Comparison of ENCODE assay signal across 16 cellular contexts in the genomic region with DNA sequence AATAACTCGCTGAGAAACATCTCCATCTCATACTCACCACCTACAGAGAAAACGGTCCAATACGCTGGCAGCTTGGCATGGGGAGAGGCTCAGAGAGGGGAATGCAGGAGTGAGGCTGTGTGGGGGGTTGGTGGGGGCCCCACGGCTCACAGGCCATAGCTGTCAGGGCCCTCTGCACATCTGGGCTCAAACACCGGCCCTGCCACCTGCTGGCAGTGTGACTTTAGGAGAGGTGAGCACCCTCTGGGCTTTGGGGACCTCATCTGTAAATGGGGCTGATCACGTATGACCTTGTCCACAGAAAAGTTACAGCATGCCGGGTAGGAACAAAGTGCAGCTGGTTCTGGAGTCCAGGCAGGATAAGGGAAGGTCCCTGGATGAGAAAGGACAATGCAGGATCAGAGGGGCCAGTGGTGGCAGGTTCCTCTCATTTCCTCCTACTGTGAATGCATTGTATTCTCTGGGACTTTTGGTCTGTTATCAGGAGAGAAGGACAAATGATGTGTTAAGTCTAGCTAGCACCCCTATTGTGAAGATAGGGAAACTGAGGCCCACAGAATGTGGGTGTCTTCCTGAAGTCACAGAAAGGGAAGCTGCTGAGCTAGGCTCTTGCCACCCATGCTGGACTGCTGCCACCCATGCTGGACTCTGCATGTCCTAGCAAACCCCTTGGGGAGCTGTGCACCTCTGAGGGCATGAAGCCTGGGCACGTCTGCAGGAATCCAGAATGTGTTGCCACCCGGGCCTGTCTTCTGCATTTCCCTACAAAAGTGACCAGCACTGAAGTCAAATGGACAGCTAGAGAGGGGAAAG.
DNase-seq lines count a peak whose midpoint lies in the region; ATAC-seq and TF ChIP-seq lines count a peak whose summit lies in the region.
"Had no signal": no experiment of that assay in that cellular context is flagged by ENCODE, and none has a peak within 500 bp of the region (broad histone marks: within the 10 kb centered on the region; RNA-seq: fewer than 3 reads in every experiment).

No MANE protein-coding gene starts in this region.

- H3F3A ChIP-seq in DOHH2 (ENCODE audit: control insufficient read depth, insufficient read depth) = no peaks in the 10 kb centered on the region

- no peaks in the 10 kb centered on the region for H3K79me2 ChIP-seq in DOHH2 (ENCODE audit: control insufficient read depth, low read length)

- DNase-seq in RPMI8226 (peak; percentile 5), right lobe of liver (no peak), DMS153 treated with DMSO at 0.1 percent for 48 hours (lab: John Stamatoyannopoulos, UW; ENCODE audit: unreplicated experiment) (no peak), HT-29 (ENCODE audit: low spot score) (no peak)
- DNase-seq: activated effector memory CD4-positive, alpha-beta T cell treated with anti-CD3 and anti-CD28 coated beads, Interleukin-2, amount 50 U/mL, for 16 hours; COR-L47; glutamatergic neuron; mammary epithelial cell; NCI-H1436 treated with DMSO at 0.1 percent for 48 hours; stimulated activated CD8-positive, alpha-beta memory T cell treated with anti-CD3 and anti-CD28 coated beads, Interleukin-4, amount 100 ng/mL, for 48 hours had no signal

- H3K4me1 ChIP-seq in DOHH2 (ENCODE audit: control insufficient read depth, low read length) (no peaks in the 10 kb centered on the region; the same call in 1 of the 2 replicates), right lobe of liver (peaks cover 0 to 9% (median 0%) of the 10 kb centered on the region in 4 donors)
- H3K4me1 ChIP-seq: HAP-1 had no signal

- H3K9me2 ChIP-seq in DOHH2 (replicated peaks; ENCODE audit: control insufficient read depth, low read length) = no peaks in the 10 kb centered on the region

- H3K4me2 ChIP-seq in DOHH2 (ENCODE audit: low read length) = no peak overlapping the region

- H4K20me1 ChIP-seq in DOHH2 (ENCODE audit: control insufficient read depth, insufficient read depth, low read depth, low read length) = no peaks in the 10 kb centered on the region

- 48% methylated on average over 5 of the region's 9 CpGs for WGBS in right lobe of liver (ENCODE audit: insufficient coverage, low coverage, low lambda C conversion rate, missing lambda C conversion rate)

- TF ChIP-seq CTCF in DOHH2 (IDR thresholded peaks at IDR 0.05; ENCODE audit: low read depth, low read length, poor library complexity, severe bottlenecking) (peak; percentile 25), right lobe of liver (IDR thresholded peaks at IDR 0.05) (peak; percentile 15 to 31 (median 20))

- no peak for TF ChIP-seq POLR2A in right lobe of liver (IDR thresholded peaks at IDR 0.05)

- no peaks in the 10 kb centered on the region for H3K9me3 ChIP-seq in DOHH2 (ENCODE audit: control insufficient read depth, insufficient read depth, low read length)
- no peaks in the 10 kb centered on the region for H3K9me3 ChIP-seq in right lobe of liver
- H3K9me3 ChIP-seq: HAP-1 had no signal

- H3K36me3 ChIP-seq in DOHH2 (ENCODE audit: control insufficient read depth, low read length) = no peaks in the 10 kb centered on the region
- H3K36me3 ChIP-seq in right lobe of liver = no peaks in the 10 kb centered on the region
- H3K36me3 ChIP-seq: HAP-1 had no signal

- no peak overlapping the region for H3K27ac ChIP-seq in DOHH2 (ENCODE audit: low read depth, low read length)
- H3K27ac ChIP-seq in right lobe of liver = no peak overlapping the region

- ATAC-seq in GM18907 (IDR thresholded peaks at IDR 0.05; ENCODE audit: unreplicated experiment) (peak; percentile 78), right lobe of liver (peak; percentile 47 to 59 (median 52)), HG02763 (IDR thresholded peaks at IDR 0.05; ENCODE audit: unreplicated experiment) (no peak), HG03159 (IDR thresholded peaks at IDR 0.05; ENCODE audit: unreplicated experiment) (no peak)

- H3K27me3 ChIP-seq in DOHH2 (ENCODE audit: control insufficient read depth, low read length) (no peaks in the 10 kb centered on the region), right lobe of liver (no peaks in the 10 kb centered on the region)

- H3K4me3 ChIP-seq in DOHH2 (ENCODE audit: low read length) = no peak overlapping the region
- no peak overlapping the region for H3K4me3 ChIP-seq in right lobe of liver
- H3K4me3 ChIP-seq: coronary artery, HAP-1 had no signal

- intact Hi-C loops in right lobe of liver (cut with DNase I) = no loop called here

Comparison
In these comparisons a context has a peak if more than half of its experiments do, and no peak if none do; other contexts are left out.
1. ATAC-seq: peak in GM18907 (single experiment) and right lobe of liver (4 of 4); none in HG02763 (single experiment) and HG03159 (single experiment).